Comparison of ENCODE assay signal across 8 cellular contexts in the genomic region with DNA sequence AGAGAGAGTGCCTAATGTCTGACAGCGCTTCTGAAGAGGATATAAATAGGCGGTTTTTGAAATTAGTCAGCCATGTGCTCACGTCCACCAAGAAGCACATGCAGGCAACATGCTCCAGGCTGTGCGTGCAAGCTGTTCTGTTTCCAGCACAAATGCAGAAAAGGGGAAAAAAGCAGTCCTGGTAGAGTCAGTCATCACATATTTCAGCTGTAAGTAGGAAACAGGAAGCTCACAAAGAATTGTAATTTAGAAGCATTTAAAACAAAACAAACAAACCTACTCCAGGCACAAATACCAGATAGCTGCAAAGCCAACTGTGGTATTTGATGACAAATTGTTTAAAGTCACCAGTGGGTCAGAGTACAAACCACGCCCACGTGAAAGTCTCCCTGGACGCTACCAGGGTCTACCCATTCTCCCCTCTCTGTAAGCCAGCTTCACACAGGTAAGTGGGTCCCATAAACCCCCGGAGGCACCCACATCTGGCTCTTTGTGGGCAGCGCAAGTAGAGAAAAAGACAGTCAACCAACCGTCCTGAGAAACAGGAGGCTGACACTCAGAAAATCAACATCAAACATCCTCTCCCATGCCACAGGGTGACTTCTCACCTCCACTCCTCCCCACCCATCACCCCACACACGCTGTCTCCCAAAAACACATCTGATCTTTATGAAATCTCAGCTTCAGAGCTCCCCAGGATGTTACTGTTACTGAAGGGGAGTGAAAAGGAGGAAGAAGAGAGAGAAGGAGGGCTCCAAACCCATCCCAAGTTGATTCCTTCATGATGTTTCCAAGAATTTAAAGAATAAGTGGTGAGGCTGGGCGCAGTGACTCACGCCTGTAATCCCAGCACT.
DNase-seq lines count a peak whose midpoint lies in the region; ATAC-seq and TF ChIP-seq lines count a peak whose summit lies in the region.

No MANE protein-coding gene starts in this region.

- H3K27ac Mint-ChIP-seq in activated naive CD8-positive, alpha-beta T cell treated with anti-CD3 and anti-CD28 coated beads, Interleukin-2, amount 50 U/mL, for 24 hours = peak overlapping the region; percentile 94
- H3K27ac Mint-ChIP-seq in immature natural killer cell = peak overlapping the region; percentile 93 to 98 (median 96)
- peak overlapping the region; percentile 95 for H3K27ac Mint-ChIP-seq in stimulated activated naive B cell treated with anti-CD40 and anti-IgM and Interleukin-4, amounts not matched to agents 10 μg/mL and 1 μg/mL and 100 μg/mL, for 72 hours

- peak overlapping the region; percentile 28 for H3K4me3 ChIP-seq in AG09309 (ENCODE audit: control insufficient read depth, low read depth, low read length)

- peak; percentile 95 for DNase-seq in AG09309 (ENCODE audit: low read depth)
- DNase-seq in activated naive CD8-positive, alpha-beta T cell treated with anti-CD3 and anti-CD28 coated beads, Interleukin-2, amount 50 U/mL, for 24 hours = peak; percentile 53
- DNase-seq in immature natural killer cell = peak; percentile 30 to 43 (median 38)
- peak; percentile 71 for DNase-seq in stimulated activated naive B cell treated with anti-CD40 and anti-IgM and Interleukin-4, amounts not matched to agents 10 μg/mL and 1 μg/mL and 100 μg/mL, for 72 hours
- DNase-seq in NCI-H1105 (lab: John Stamatoyannopoulos, UW) = no peak
- DNase-seq in occipital lobe (lab: John Stamatoyannopoulos, UW) = no peak

- peaks cover 90% of the 10 kb centered on the region for H3K4me1 Mint-ChIP-seq in activated naive CD8-positive, alpha-beta T cell treated with anti-CD3 and anti-CD28 coated beads, Interleukin-2, amount 50 U/mL, for 24 hours
- peaks cover 81 to 92% of the 10 kb centered on the region in 2 donors for H3K4me1 Mint-ChIP-seq in immature natural killer cell
- peaks cover 54 to 83% of the 10 kb centered on the region in 2 donors for H3K4me1 Mint-ChIP-seq in stimulated activated naive B cell treated with anti-CD40 and anti-IgM and Interleukin-4, amounts not matched to agents 10 μg/mL and 1 μg/mL and 100 μg/mL, for 72 hours

- no peaks in the 10 kb centered on the region for H3K27me3 Mint-ChIP-seq in activated naive CD8-positive, alpha-beta T cell treated with anti-CD3 and anti-CD28 coated beads, Interleukin-2, amount 50 U/mL, for 24 hours
- peaks cover 0 to 3% (median 1%) of the 10 kb centered on the region in 3 donors for H3K27me3 Mint-ChIP-seq in immature natural killer cell (ENCODE audit: low read depth in 3 of 3)
- no peaks in the 10 kb centered on the region for H3K27me3 Mint-ChIP-seq in stimulated activated naive B cell treated with anti-CD40 and anti-IgM and Interleukin-4, amounts not matched to agents 10 μg/mL and 1 μg/mL and 100 μg/mL, for 72 hours

- TF ChIP-seq CTCF in AG09309 (IDR thresholded peaks at IDR 0.05; ENCODE audit: control insufficient read depth, insufficient read depth, low read depth, low read length, missing control alignments) = no peak

- peak overlapping the region; percentile 70 for H3K4me3 Mint-ChIP-seq in activated naive CD8-positive, alpha-beta T cell treated with anti-CD3 and anti-CD28 coated beads, Interleukin-2, amount 50 U/mL, for 24 hours
- H3K4me3 Mint-ChIP-seq in immature natural killer cell = peak overlapping the region; percentile 82 to 98 (median 88)
- peak overlapping the region; percentile 65 to 79 for H3K4me3 Mint-ChIP-seq in stimulated activated naive B cell treated with anti-CD40 and anti-IgM and Interleukin-4, amounts not matched to agents 10 μg/mL and 1 μg/mL and 100 μg/mL, for 72 hours

- H3K9me3 Mint-ChIP-seq in activated naive CD8-positive, alpha-beta T cell treated with anti-CD3 and anti-CD28 coated beads, Interleukin-2, amount 50 U/mL, for 24 hours = no peaks in the 10 kb centered on the region
- H3K9me3 Mint-ChIP-seq in immature natural killer cell = no peaks in the 10 kb centered on the region
- H3K9me3 Mint-ChIP-seq in stimulated activated naive B cell treated with anti-CD40 and anti-IgM and Interleukin-4, amounts not matched to agents 10 μg/mL and 1 μg/mL and 100 μg/mL, for 72 hours = no peaks in the 10 kb centered on the region

- H3K36me3 Mint-ChIP-seq in activated naive CD8-positive, alpha-beta T cell treated with anti-CD3 and anti-CD28 coated beads, Interleukin-2, amount 50 U/mL, for 24 hours (ENCODE audit: low read depth) = peaks cover 38% of the 10 kb centered on the region
- H3K36me3 Mint-ChIP-seq in immature natural killer cell = peaks cover 0 to 4% (median 4%) of the 10 kb centered on the region in 3 donors
- H3K36me3 Mint-ChIP-seq in stimulated activated naive B cell treated with anti-CD40 and anti-IgM and Interleukin-4, amounts not matched to agents 10 μg/mL and 1 μg/mL and 100 μg/mL, for 72 hours = peaks cover 23 to 29% of the 10 kb centered on the region in 2 donors

- ATAC-seq in GM19043 (IDR thresholded peaks at IDR 0.05; ENCODE audit: low read depth, unreplicated experiment) = peak; percentile 62
- ATAC-seq in HG03565 (IDR thresholded peaks at IDR 0.05; ENCODE audit: unreplicated experiment) = peak; percentile 55
- ATAC-seq in activated naive CD8-positive, alpha-beta T cell treated with anti-CD3 and anti-CD28 coated beads, Interleukin-2, amount 50 U/mL, for 24 hours = peak; percentile 82
- ATAC-seq in stimulated activated naive B cell treated with anti-CD40 and anti-IgM and Interleukin-4, amounts not matched to agents 10 μg/mL and 1 μg/mL and 100 μg/mL, for 72 hours (replicated peaks) = peak; percentile 90 to 92

Comparison
In these comparisons a context has a peak if more than half of its experiments do, and no peak if none do; other contexts are left out.
1. DNase-seq: peak in AG09309 (single experiment), activated naive CD8-positive, alpha-beta T cell treated with anti-CD3 and anti-CD28 coated beads, Interleukin-2, amount 50 U/mL, for 24 hours (single experiment), immature natural killer cell (3 of 3) and stimulated activated naive B cell treated with anti-CD40 and anti-IgM and Interleukin-4, amounts not matched to agents 10 μg/mL and 1 μg/mL and 100 μg/mL, for 72 hours (single experiment); none in NCI-H1105 (single experiment) and occipital lobe (single experiment).
2. Peak in every context shown above with its lines, with median percentiles within 50 percentile points of each other: ATAC-seq, H3K27ac Mint-ChIP-seq and H3K4me3 Mint-ChIP-seq.